Comparison of ENCODE assay signal across 8 cellular contexts in the genomic region with DNA sequence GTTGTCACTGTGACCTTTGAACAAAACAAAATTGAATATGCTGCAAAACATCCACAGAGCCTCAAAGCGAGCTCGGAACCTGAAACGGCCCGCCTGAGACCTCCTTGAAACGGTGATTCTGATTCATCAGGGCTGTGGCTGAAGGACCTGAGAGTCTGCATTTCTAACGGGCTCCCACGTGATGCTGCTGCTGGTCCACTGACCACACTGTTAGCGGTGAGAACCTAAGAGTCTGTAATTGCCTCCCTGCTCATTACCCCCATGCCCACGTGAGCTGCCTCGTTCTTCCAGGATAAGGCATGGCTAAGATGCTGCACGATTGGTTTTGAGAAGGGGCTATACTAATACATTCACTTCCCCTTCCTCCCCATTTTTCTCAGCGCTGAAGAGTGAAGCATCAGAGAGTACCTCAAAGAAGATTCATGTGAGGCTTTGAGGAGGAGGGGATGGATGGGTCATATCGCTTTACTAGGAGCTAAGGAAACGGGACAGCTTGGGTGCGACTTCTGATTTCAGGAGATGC. TPM values are rescaled to one million over a fixed set of nuclear protein-coding genes. Genes with fewer than 3 reads are reported as not detected.
A peak's percentile ranks its signal among the peaks of the same experiment; 100 is the strongest.
DNase-seq lines count a peak whose midpoint lies in the region; ATAC-seq, FAIRE-seq and TF ChIP-seq lines count a peak whose summit lies in the region.

No MANE protein-coding gene starts in this region.

- peak overlapping the region; percentile 82 for H3K4me2 ChIP-seq in astrocyte (ENCODE audit: low read length)

- no peaks in the 10 kb centered on the region for H3K36me3 Mint-ChIP-seq in CD4-positive, CD25-positive, alpha-beta regulatory T cell
- no peaks in the 10 kb centered on the region for H3K36me3 Mint-ChIP-seq in astrocyte (ENCODE audit: low read depth, unreplicated experiment)
- no peaks in the 10 kb centered on the region for H3K36me3 Mint-ChIP-seq in natural killer cell

- H3K4me3 ChIP-seq in CD4-positive, CD25-positive, alpha-beta regulatory T cell (ENCODE audit: low read depth, low read length) = peak overlapping the region; percentile 70
- no peak overlapping the region for H3K4me3 ChIP-seq in HEK293 (ENCODE audit: low read depth, low read length)
- no peak overlapping the region for H3K4me3 ChIP-seq in astrocyte (ENCODE audit: insufficient read depth, low read depth, low read length)

- no peaks in the 10 kb centered on the region for H3K79me2 ChIP-seq in astrocyte (ENCODE audit: insufficient read depth, low read length)

- H3K36me3 ChIP-seq in CD4-positive, CD25-positive, alpha-beta regulatory T cell (ENCODE audit: control insufficient read depth, insufficient read depth, low read length) = no peaks in the 10 kb centered on the region
- H3K36me3 ChIP-seq in HEK293 (ENCODE audit: control insufficient read depth in 2 of 2, insufficient read depth in 1 of 2, low read length in 2 of 2) (no peaks in the 10 kb centered on the region), astrocyte (ENCODE audit: insufficient read depth, low read length) (no peaks in the 10 kb centered on the region)

- H3K4me1 Mint-ChIP-seq in CD4-positive, CD25-positive, alpha-beta regulatory T cell = peaks cover 0 to 28% (median 2%) of the 10 kb centered on the region in 4 donors
- H3K4me1 Mint-ChIP-seq in astrocyte (ENCODE audit: low read depth, unreplicated experiment) (peaks cover 4% of the 10 kb centered on the region), natural killer cell (peaks cover 14 to 19% of the 10 kb centered on the region in 2 donors)

- no peak for TF ChIP-seq CTCF in HEK293 (tag by site-specific recombination; IDR thresholded peaks at IDR 0.05)
- TF ChIP-seq CTCF in astrocyte (IDR thresholded peaks at IDR 0.05; ENCODE audit: insufficient read depth, low read depth, low read length) = peak; percentile 87
- no peak for TF ChIP-seq CTCF in natural killer cell (IDR thresholded peaks at IDR 0.05)

- peaks cover 19% of the 10 kb centered on the region for H3K4me1 ChIP-seq in CD4-positive, CD25-positive, alpha-beta regulatory T cell (ENCODE audit: control insufficient read depth, insufficient read depth, low read length, poor library complexity, severe bottlenecking)
- H3K4me1 ChIP-seq in HEK293 (ENCODE audit: control insufficient read depth, insufficient read depth, low read length) (peaks cover 3% of the 10 kb centered on the region; the same call in 1 of the 2 replicates), astrocyte (ENCODE audit: insufficient read depth, low read length) (peaks cover 11% of the 10 kb centered on the region)

- ATAC-seq in CD4-positive, CD25-positive, alpha-beta regulatory T cell (ENCODE audit: low read depth in 2 of 2) = no peak
- ATAC-seq in natural killer cell = no peak
- no peak for ATAC-seq in HG02884 (IDR thresholded peaks at IDR 0.05; ENCODE audit: unreplicated experiment)
- no peak for ATAC-seq in HG03108 (IDR thresholded peaks at IDR 0.05; ENCODE audit: unreplicated experiment)

- no peak overlapping the region for H3K9ac ChIP-seq in astrocyte (ENCODE audit: low read length)

- H3K4me3 Mint-ChIP-seq in CD4-positive, CD25-positive, alpha-beta regulatory T cell = peak overlapping the region in 3 of 4 donors; percentile 51 to 69 (median 68)
- peak overlapping the region; percentile 81 for H3K4me3 Mint-ChIP-seq in astrocyte (ENCODE audit: unreplicated experiment)
- peak overlapping the region; percentile 37 for H3K4me3 Mint-ChIP-seq in natural killer cell

- peaks cover 28% of the 10 kb centered on the region for H3K27me3 Mint-ChIP-seq in CD4-positive, CD25-positive, alpha-beta regulatory T cell
- H3K27me3 Mint-ChIP-seq in astrocyte (ENCODE audit: low read depth, unreplicated experiment) = peaks cover 23% of the 10 kb centered on the region
- peaks cover 45 to 66% of the 10 kb centered on the region in 2 donors for H3K27me3 Mint-ChIP-seq in natural killer cell (ENCODE audit: low read depth in 2 of 2)

- H2AFZ ChIP-seq in astrocyte (ENCODE audit: low read depth, low read length) = peak overlapping the region; percentile 46

- no peak for FAIRE-seq in astrocyte (lab: Jason Lieb, UNC)

- no peak overlapping the region for H3K27ac Mint-ChIP-seq in CD4-positive, CD25-positive, alpha-beta regulatory T cell
- no peak overlapping the region for H3K27ac Mint-ChIP-seq in astrocyte (ENCODE audit: unreplicated experiment)
- no peak overlapping the region for H3K27ac Mint-ChIP-seq in natural killer cell

- DNase-seq in CD4-positive, CD25-positive, alpha-beta regulatory T cell = no peak
- DNase-seq in astrocyte (ENCODE audit: low read depth) (no peak), natural killer cell (no peak), GM19238 (ENCODE audit: insufficient read length, low spot score) (no peak)
- no peak for DNase-seq in activated CD4-positive, CD25-positive, alpha-beta regulatory T cell (lab: John Stamatoyannopoulos, UW)

- no peaks in the 10 kb centered on the region for H3K9me3 ChIP-seq in CD4-positive, CD25-positive, alpha-beta regulatory T cell (ENCODE audit: control insufficient read depth in 2 of 2, low read length in 2 of 2)
- H3K9me3 ChIP-seq in HEK293 (ENCODE audit: control insufficient read depth, insufficient read depth, low read depth, low read length) (no peaks in the 10 kb centered on the region), astrocyte (ENCODE audit: insufficient read depth, low read depth, low read length) (no peaks in the 10 kb centered on the region)

- H3K9me3 Mint-ChIP-seq in CD4-positive, CD25-positive, alpha-beta regulatory T cell = peaks cover 0 to 1% (median 0%) of the 10 kb centered on the region in 7 donors
- no peaks in the 10 kb centered on the region for H3K9me3 Mint-ChIP-seq in astrocyte (ENCODE audit: unreplicated experiment)
- no peaks in the 10 kb centered on the region for H3K9me3 Mint-ChIP-seq in natural killer cell

- peaks cover 4% of the 10 kb centered on the region for H3K27me3 ChIP-seq in CD4-positive, CD25-positive, alpha-beta regulatory T cell (ENCODE audit: control insufficient read depth, insufficient read depth, low read length)
- no peaks in the 10 kb centered on the region for H3K27me3 ChIP-seq in astrocyte (ENCODE audit: insufficient read depth, low read length)

- no peak overlapping the region for H3K27ac ChIP-seq in CD4-positive, CD25-positive, alpha-beta regulatory T cell (ENCODE audit: insufficient read depth, low read length, poor library complexity, severe bottlenecking)
- H3K27ac ChIP-seq in HEK293 (ENCODE audit: extremely low read depth, low read depth, low read length) = no peak overlapping the region
- no peak overlapping the region for H3K27ac ChIP-seq in astrocyte (ENCODE audit: low read depth, low read length)

- intact Hi-C loops in natural killer cell (cut with micrococcal nuclease) = loop anchor here (1.0 kb wide), 2 partner anchors 111 to 551 kb away; no protein-coding TSS in a partner anchor

- CTCF ChIA-PET in HEK293 (lab: Yijun Ruan, JAX) = interaction anchor here (0.6 to 11.0 kb wide), 103 partner anchors 10 to 1446 kb away, joined by 3 to 233 read pairs (median 4); a partner anchor contains a TSS

- POLR2A ChIA-PET in HEK293 (lab: Yijun Ruan, JAX) = interaction anchor here (0.7 to 1.2 kb wide), 5 partner anchors 9 to 551 kb away, joined by 3 to 15 read pairs (median 4); a partner anchor contains a TSS

- H4K20me1 ChIP-seq in astrocyte (ENCODE audit: insufficient read depth, low read length) = no peaks in the 10 kb centered on the region

TF ChIP-seq in HEK293, 187 proteins besides CTCF, POLR2A, EP300 and RAD21 (continues in another document):
- TF ChIP-seq ZXDB (tag by site-specific recombination; IDR thresholded peaks at IDR 0.05) = no peak
- TF ChIP-seq, protein P1, sequence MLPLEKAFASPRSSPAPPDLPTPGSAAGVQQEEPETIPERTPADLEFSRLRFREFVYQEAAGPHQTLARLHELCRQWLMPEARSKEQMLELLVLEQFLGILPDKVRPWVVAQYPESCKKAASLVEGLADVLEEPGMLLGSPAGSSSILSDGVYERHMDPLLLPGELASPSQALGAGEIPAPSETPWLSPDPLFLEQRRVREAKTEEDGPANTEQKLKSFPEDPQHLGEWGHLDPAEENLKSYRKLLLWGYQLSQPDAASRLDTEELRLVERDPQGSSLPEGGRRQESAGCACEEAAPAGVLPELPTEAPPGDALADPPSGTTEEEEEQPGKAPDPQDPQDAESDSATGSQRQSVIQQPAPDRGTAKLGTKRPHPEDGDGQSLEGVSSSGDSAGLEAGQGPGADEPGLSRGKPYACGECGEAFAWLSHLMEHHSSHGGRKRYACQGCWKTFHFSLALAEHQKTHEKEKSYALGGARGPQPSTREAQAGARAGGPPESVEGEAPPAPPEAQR (tag by site-specific recombination; IDR thresholded peaks at IDR 0.05) = no peak
- TF ChIP-seq ZNF664 (tag by site-specific recombination; IDR thresholded peaks at IDR 0.05) = no peak
- TF ChIP-seq TRIM28 (IDR thresholded peaks at IDR 0.05; ENCODE audit: borderline replicate concordance, low read length) = 0 out of 2 replicates have a peak, but pooled peaks have one; percentile 6
- peak; percentile 92; the same call in 1 of the 2 replicates for TF ChIP-seq ZNF2 (tag by site-specific recombination; IDR thresholded peaks at IDR 0.05)
- TF ChIP-seq, protein P2, sequence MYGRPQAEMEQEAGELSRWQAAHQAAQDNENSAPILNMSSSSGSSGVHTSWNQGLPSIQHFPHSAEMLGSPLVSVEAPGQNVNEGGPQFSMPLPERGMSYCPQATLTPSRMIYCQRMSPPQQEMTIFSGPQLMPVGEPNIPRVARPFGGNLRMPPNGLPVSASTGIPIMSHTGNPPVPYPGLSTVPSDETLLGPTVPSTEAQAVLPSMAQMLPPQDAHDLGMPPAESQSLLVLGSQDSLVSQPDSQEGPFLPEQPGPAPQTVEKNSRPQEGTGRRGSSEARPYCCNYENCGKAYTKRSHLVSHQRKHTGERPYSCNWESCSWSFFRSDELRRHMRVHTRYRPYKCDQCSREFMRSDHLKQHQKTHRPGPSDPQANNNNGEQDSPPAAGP (tag by site-specific recombination; IDR thresholded peaks at IDR 0.05) = 0 out of 2 replicates have a peak, but pooled peaks have one; percentile 65
- peak; percentile 70; the same call in 1 of the 2 replicates for TF ChIP-seq IKZF3 (tag by site-specific recombination; IDR thresholded peaks at IDR 0.05)
- TF ChIP-seq ZNF335 (tag by site-specific recombination; conservative IDR thresholded peaks at IDR 0.05) = peak; percentile 99
- TF ChIP-seq ZBTB21 (tag by site-specific recombination; IDR thresholded peaks at IDR 0.05) = no peak
- peak; percentile 44; the same call in 1 of the 2 replicates for TF ChIP-seq ZNF596 (tag by site-specific recombination; IDR thresholded peaks at IDR 0.05)
- no peak for TF ChIP-seq ZNF514 (tag by site-specific recombination; IDR thresholded peaks at IDR 0.05)

RNA-seq across cellular contexts. Expression of a gene that starts 9.7 kb away (rescaled TPM):
- total RNA-seq in CD4-positive, CD25-positive, alpha-beta regulatory T cell = 0.84 TPM
- 1 to 10 TPM; 4.7 to 9.5 (median 6.2) TPM for polyA plus RNA-seq in CD4-positive, CD25-positive, alpha-beta regulatory T cell
- total RNA-seq in astrocyte (1.1 and 1.2 TPM in 2 replicates), natural killer cell (under 1 TPM; 0.24 to 0.41 (median 0.33) TPM)
